Comparison of ENCODE assay signal across 8 cellular contexts in genomic region chr3:186362409-186362757, GRCh38. TPM values are rescaled to one million over a fixed set of nuclear protein-coding genes. Genes with fewer than 3 reads are reported as not detected.
DNase-seq lines count a peak whose midpoint lies in the region; ATAC-seq and TF ChIP-seq lines count a peak whose summit lies in the region.

No MANE protein-coding gene starts in this region.

- H3K27ac Mint-ChIP-seq in naive thymus-derived CD4-positive, alpha-beta T cell: no peak overlapping the region

- CTCF ChIA-PET in naive thymus-derived CD4-positive, alpha-beta T cell (lab: Charles Lee): no interaction called here
- CTCF ChIA-PET in GM10248 (lab: Yijun Ruan, JAX): interaction anchor here (1.7 kb wide), 1 partner anchor 10 kb away, joined by 5 read pairs; no protein-coding TSS in a partner anchor

- no peaks in the 10 kb centered on the region for H3K79me2 ChIP-seq in KMS-11 (ENCODE audit: insufficient read depth, low read depth)

- POLR2A ChIA-PET in naive thymus-derived CD4-positive, alpha-beta T cell (lab: Charles Lee): no interaction called here
- POLR2A ChIA-PET in GM10248 (lab: Yijun Ruan, JAX): no interaction called here

- H3K9me3 Mint-ChIP-seq in naive thymus-derived CD4-positive, alpha-beta T cell: no peaks in the 10 kb centered on the region

- H3K36me3 ChIP-seq in KMS-11 (ENCODE audit: insufficient read depth) (no peaks in the 10 kb centered on the region), duodenal mucosa (ENCODE audit: control insufficient read depth in 1 of 2, insufficient read depth in 2 of 2, low read length in 2 of 2) (no peaks in the 10 kb centered on the region), uterus (no peaks in the 10 kb centered on the region)
- no peaks in the 10 kb centered on the region for H3K36me3 ChIP-seq in naive thymus-derived CD4-positive, alpha-beta T cell (ENCODE audit: control insufficient read depth in 2 of 3, insufficient read depth in 3 of 3, low read length in 3 of 3)

- peak overlapping the region in 7 of 10 donors; percentile 36 to 75 (median 60) for H3K4me3 Mint-ChIP-seq in naive thymus-derived CD4-positive, alpha-beta T cell

- intact Hi-C loops in naive thymus-derived CD4-positive, alpha-beta T cell (cut with micrococcal nuclease): no loop called here
- intact Hi-C loops in uterus (cut with DNase I; ENCODE audit: low total_unique reads): no loop called here

- H3K27me3 ChIP-seq in KMS-11 (ENCODE audit: insufficient read depth, low read depth) (no peaks in the 10 kb centered on the region; the same call in 1 of the 2 replicates), duodenal mucosa (ENCODE audit: control insufficient read depth in 1 of 2, insufficient read depth in 2 of 2, low read length in 2 of 2) (peaks cover 20 to 22% of the 10 kb centered on the region in 2 donors), uterus (peaks cover 7 to 23% of the 10 kb centered on the region in 2 donors)
- H3K27me3 ChIP-seq in naive thymus-derived CD4-positive, alpha-beta T cell (ENCODE audit: control insufficient read depth in 2 of 2, insufficient read depth in 2 of 2, low read length in 2 of 2): peaks cover 3 to 12% of the 10 kb centered on the region in 2 donors

- no peak for ATAC-seq in naive thymus-derived CD4-positive, alpha-beta T cell

- H3K4me2 ChIP-seq in KMS-11: peak overlapping the region; percentile 97; the same call in 1 of the 2 replicates

- peaks cover 5% of the 10 kb centered on the region for H3K4me1 ChIP-seq in KMS-11 (ENCODE audit: low read depth, poor library complexity, severe bottlenecking)
- H3K4me1 ChIP-seq in duodenal mucosa (ENCODE audit: control insufficient read depth in 1 of 2, insufficient read depth in 2 of 2, low read length in 2 of 2): peaks cover 28 to 31% of the 10 kb centered on the region in 2 donors
- H3K4me1 ChIP-seq in naive thymus-derived CD4-positive, alpha-beta T cell (ENCODE audit: control insufficient read depth in 2 of 2, insufficient read depth in 2 of 2, low read length in 2 of 2): no peaks in the 10 kb centered on the region
- no peaks in the 10 kb centered on the region for H3K4me1 ChIP-seq in uterus

- H3K27ac ChIP-seq in KMS-11 (no peak overlapping the region), duodenal mucosa (ENCODE audit: low read depth, low read length) (no peak overlapping the region), uterus (no peak overlapping the region)
- H3K27ac ChIP-seq in naive thymus-derived CD4-positive, alpha-beta T cell (ENCODE audit: low read depth, low read length): no peak overlapping the region

- TF ChIP-seq CTCF in AG10803 (conservative IDR thresholded peaks at IDR 0.05; ENCODE audit: low read length) (no peak), KMS-11 (conservative IDR thresholded peaks at IDR 0.05; ENCODE audit: low read depth, low read length) (no peak), uterus (IDR thresholded peaks at IDR 0.05) (no peak), GM10248 (IDR thresholded peaks at IDR 0.05; ENCODE audit: control extremely low read depth, extremely low read depth, low read depth, missing control alignments) (no peak)

- no peaks in the 10 kb centered on the region for H3K9me3 ChIP-seq in duodenal mucosa (ENCODE audit: control insufficient read depth in 1 of 2, low read length in 2 of 2)
- no peaks in the 10 kb centered on the region for H3K9me3 ChIP-seq in naive thymus-derived CD4-positive, alpha-beta T cell (ENCODE audit: control insufficient read depth in 2 of 3, low read length in 3 of 3)
- no peaks in the 10 kb centered on the region for H3K9me3 ChIP-seq in uterus

- no peaks in the 10 kb centered on the region for H4K20me1 ChIP-seq in KMS-11 (ENCODE audit: insufficient read depth)

- H3K4me3 ChIP-seq in AG10803 (ENCODE audit: low read length) (peak overlapping the region; percentile 15; the same call in 1 of the 2 replicates), KMS-11 (IDR thresholded peaks at IDR 0.05; ENCODE audit: insufficient read depth, low read depth, low read length) (peak overlapping the region; percentile 76), duodenal mucosa (ENCODE audit: low read depth in 1 of 2, low read length in 2 of 2) (peak overlapping the region; percentile 67 to 73), uterus (peak overlapping the region in 1 of 2 donors; percentile 24)
- H3K4me3 ChIP-seq in naive thymus-derived CD4-positive, alpha-beta T cell (ENCODE audit: low read length): no peak overlapping the region

- H3K9ac ChIP-seq in KMS-11 (no peak overlapping the region; the same call in 1 of the 2 replicates), duodenal mucosa (ENCODE audit: low read depth in 1 of 2, low read length in 2 of 2) (no peak overlapping the region)

- peaks cover 48 to 65% (median 53%) of the 10 kb centered on the region in 5 donors for H3K27me3 Mint-ChIP-seq in naive thymus-derived CD4-positive, alpha-beta T cell

- DNase-seq in AG10803 (ENCODE audit: low read depth) (no peak), uterus (no peak), GM10248 (ENCODE audit: extremely low spot score) (no peak), NCI-H524 (lab: John Stamatoyannopoulos, UW) (no peak), HK-2 (ENCODE audit: unreplicated experiment) (no peak)
- DNase-seq in naive thymus-derived CD4-positive, alpha-beta T cell: no peak

- H3K4me1 Mint-ChIP-seq in naive thymus-derived CD4-positive, alpha-beta T cell: peaks cover 0 to 14% (median 7%) of the 10 kb centered on the region in 7 donors

- no peak for TF ChIP-seq POLR2A in uterus (IDR thresholded peaks at IDR 0.05)

- peak overlapping the region; percentile 100 for H2AFZ ChIP-seq in KMS-11 (ENCODE audit: low read depth)

- no peaks in the 10 kb centered on the region for H3K36me3 Mint-ChIP-seq in naive thymus-derived CD4-positive, alpha-beta T cell

RNA-seq across cellular contexts. Expression of gene DGKG, which starts 0.3 kb away (rescaled TPM):
- 10 to 100 TPM in 1 of 5 experiments, under 1 TPM in 2, not detected in 2; 0.15 to 10.0 (median 0.50) TPM for total RNA-seq in naive thymus-derived CD4-positive, alpha-beta T cell
- polyA plus RNA-seq in naive thymus-derived CD4-positive, alpha-beta T cell: not detected
- 10 to 100 TPM in 2 of 4 donors, 1 to 10 TPM in 2; 1.9 to 10.8 (median 6.7) TPM for total RNA-seq in uterus
